Comparison of ENCODE assay signal across 11 cellular contexts in the genomic region with DNA sequence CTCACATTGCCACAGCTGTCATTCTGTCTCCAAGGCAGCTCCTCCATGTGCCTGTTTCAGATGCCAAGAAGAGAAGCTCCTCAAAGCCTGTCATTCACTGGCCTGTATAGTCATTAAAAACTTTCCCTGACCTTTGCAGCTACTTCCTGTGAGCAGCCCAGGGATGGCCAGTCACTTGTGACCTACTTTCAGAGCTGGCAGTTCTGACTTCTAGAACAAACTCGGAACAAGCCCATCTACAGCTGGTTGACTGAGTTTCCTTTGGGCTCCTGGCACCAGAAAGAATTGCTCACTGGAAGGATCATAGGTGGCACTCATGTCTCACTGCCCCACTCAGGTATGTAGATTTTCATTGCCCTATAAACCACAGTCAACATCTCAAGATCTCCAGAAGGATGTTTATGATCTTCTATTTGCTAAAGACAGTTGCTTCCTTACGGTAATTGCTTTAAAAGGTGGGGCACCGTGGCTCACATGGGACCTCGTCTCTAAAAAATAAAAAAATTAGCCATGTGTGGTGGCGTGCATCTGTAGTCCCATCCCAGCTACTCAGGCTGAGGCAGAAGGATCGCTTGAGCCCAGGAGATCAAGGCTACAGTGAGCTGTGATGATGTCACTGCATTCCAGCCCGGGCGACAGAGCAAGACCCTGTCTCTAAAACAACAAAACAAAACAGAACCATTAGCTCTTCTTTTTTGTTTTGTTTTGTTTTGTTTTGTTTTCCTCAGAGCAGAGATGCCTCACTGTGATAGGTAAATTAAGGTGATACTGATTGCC. TPM values are rescaled to one million over a fixed set of nuclear protein-coding genes. Genes with fewer than 3 reads are reported as not detected.
DNase-seq lines count a peak whose midpoint lies in the region; ATAC-seq lines count a peak whose summit lies in the region.
"Had no signal": no experiment of that assay in that cellular context is flagged by ENCODE, and none has a peak within 500 bp of the region (broad histone marks: within the 10 kb centered on the region; RNA-seq: fewer than 3 reads in every experiment).

No MANE protein-coding gene starts in this region.

- peak; percentile 72 for ATAC-seq in activated naive CD8-positive, alpha-beta T cell treated with anti-CD3 and anti-CD28 coated beads, Interleukin-2, amount 50 U/mL, for 24 hours
- peak; percentile 59 for ATAC-seq in aorta (ENCODE audit: low FRiP score)

- no peaks in the 10 kb centered on the region for H3K27me3 ChIP-seq in aorta (ENCODE audit: control insufficient read depth in 1 of 2, insufficient read depth in 2 of 2, low read length in 1 of 2)
- H3K27me3 ChIP-seq: SJSA1 had no signal

- H3K36me3 Mint-ChIP-seq in activated naive CD8-positive, alpha-beta T cell treated with anti-CD3 and anti-CD28 coated beads, Interleukin-2, amount 50 U/mL, for 24 hours (ENCODE audit: low read depth) = no peaks in the 10 kb centered on the region
- no peaks in the 10 kb centered on the region for H3K36me3 Mint-ChIP-seq in activated naive CD8-positive, alpha-beta T cell treated with anti-CD3 and anti-CD28 coated beads for 36 hours

- no peaks in the 10 kb centered on the region for H3K9me3 Mint-ChIP-seq in activated naive CD8-positive, alpha-beta T cell treated with anti-CD3 and anti-CD28 coated beads, Interleukin-2, amount 50 U/mL, for 24 hours
- no peaks in the 10 kb centered on the region for H3K9me3 Mint-ChIP-seq in activated naive CD8-positive, alpha-beta T cell treated with anti-CD3 and anti-CD28 coated beads for 36 hours

- peaks cover 25% of the 10 kb centered on the region for H3K4me1 Mint-ChIP-seq in activated naive CD8-positive, alpha-beta T cell treated with anti-CD3 and anti-CD28 coated beads, Interleukin-2, amount 50 U/mL, for 24 hours
- peaks cover 14% of the 10 kb centered on the region for H3K4me1 Mint-ChIP-seq in activated naive CD8-positive, alpha-beta T cell treated with anti-CD3 and anti-CD28 coated beads for 36 hours

- H3K27ac Mint-ChIP-seq in activated naive CD8-positive, alpha-beta T cell treated with anti-CD3 and anti-CD28 coated beads, Interleukin-2, amount 50 U/mL, for 24 hours = no peak overlapping the region
- no peak overlapping the region for H3K27ac Mint-ChIP-seq in activated naive CD8-positive, alpha-beta T cell treated with anti-CD3 and anti-CD28 coated beads for 36 hours

- H3K36me3 ChIP-seq in aorta (ENCODE audit: control insufficient read depth in 1 of 2, insufficient read depth in 2 of 2, low read length in 1 of 2) = no peaks in the 10 kb centered on the region
- H3K36me3 ChIP-seq: SJSA1 had no signal

- peaks cover 1% of the 10 kb centered on the region for H3K9me3 ChIP-seq in aorta (ENCODE audit: control insufficient read depth, low read length)
- H3K9me3 ChIP-seq: SJSA1 had no signal

- no peak overlapping the region for H3K4me3 Mint-ChIP-seq in activated naive CD8-positive, alpha-beta T cell treated with anti-CD3 and anti-CD28 coated beads, Interleukin-2, amount 50 U/mL, for 24 hours
- no peak overlapping the region for H3K4me3 Mint-ChIP-seq in activated naive CD8-positive, alpha-beta T cell treated with anti-CD3 and anti-CD28 coated beads for 36 hours

- DNase-seq in activated naive CD8-positive, alpha-beta T cell treated with anti-CD3 and anti-CD28 coated beads, Interleukin-2, amount 50 U/mL, for 24 hours = no peak
- DNase-seq in activated naive CD8-positive, alpha-beta T cell treated with anti-CD3 and anti-CD28 coated beads for 36 hours = no peak
- DNase-seq in cerebellar cortex (ENCODE audit: low spot score) = peak; percentile 21
- DNase-seq in midbrain (lab: John Stamatoyannopoulos, UW) = peak; percentile 17
- no peak for DNase-seq in aorta
- DNase-seq in mesenteric fat pad (ENCODE audit: low spot score) = no peak
- DNase-seq in stimulated activated CD4-positive, alpha-beta T cell treated with anti-CD3 and anti-CD28 coated beads, Interleukin-2, amount 100 ng/mL, for 48 hours = no peak
- DNase-seq in activated CD4-positive, alpha-beta T cell treated with anti-CD3 and anti-CD28 coated beads for 4 hours = no peak
- DNase-seq: effector memory CD4-positive, alpha-beta T cell; NCI-H1436 had no signal

- intact Hi-C loops in aorta (cut with DNase I) = no loop called here

- no peaks in the 10 kb centered on the region for H3K27me3 Mint-ChIP-seq in activated naive CD8-positive, alpha-beta T cell treated with anti-CD3 and anti-CD28 coated beads, Interleukin-2, amount 50 U/mL, for 24 hours
- H3K27me3 Mint-ChIP-seq in activated naive CD8-positive, alpha-beta T cell treated with anti-CD3 and anti-CD28 coated beads for 36 hours = no peaks in the 10 kb centered on the region

- no peak overlapping the region for H3K4me3 ChIP-seq in aorta (ENCODE audit: low read length in 2 of 2)
- H3K4me3 ChIP-seq: SJSA1 had no signal

- H3K27ac ChIP-seq in aorta (ENCODE audit: low read depth in 1 of 2, low read length in 2 of 2) = no peak overlapping the region
- H3K27ac ChIP-seq: SJSA1 had no signal

- 81 to 85% methylated on average over 8 of the region's 8 CpGs for WGBS in aorta, 2 donors

- H3K4me1 ChIP-seq in aorta (ENCODE audit: control insufficient read depth in 1 of 2, insufficient read depth in 2 of 2, low read length in 2 of 2) = no peaks in the 10 kb centered on the region

RNA-seq across cellular contexts. Expression of a gene that starts 11.2 kb away (rescaled TPM):
- 100 to 1,000 TPM; 113 to 124 TPM for total RNA-seq in activated naive CD8-positive, alpha-beta T cell treated with anti-CD3 and anti-CD28 coated beads for 36 hours
- total RNA-seq in aorta = 100 to 1,000 TPM; 127 to 189 TPM
- polyA plus RNA-seq in aorta = 10 to 100 TPM; 14.1 to 38.7 TPM
- total RNA-seq in mesenteric fat pad = 204 TPM

Comparison
In these comparisons a context has a peak if more than half of its experiments do, and no peak if none do; other contexts are left out.
1. DNase-seq: peak in cerebellar cortex (single experiment) and midbrain (single experiment); none in activated naive CD8-positive, alpha-beta T cell treated with anti-CD3 and anti-CD28 coated beads, Interleukin-2, amount 50 U/mL, for 24 hours (single experiment), activated naive CD8-positive, alpha-beta T cell treated with anti-CD3 and anti-CD28 coated beads for 36 hours (single experiment), aorta (0 of 2), mesenteric fat pad (single experiment), stimulated activated CD4-positive, alpha-beta T cell treated with anti-CD3 and anti-CD28 coated beads, Interleukin-2, amount 100 ng/mL, for 48 hours (0 of 2) and activated CD4-positive, alpha-beta T cell treated with anti-CD3 and anti-CD28 coated beads for 4 hours (0 of 2).